In genomic region chrX:136909119-136909705, GRCh38 we compare ENCODE assay signal across 8 cellular contexts. TPM values are rescaled to one million over a fixed set of nuclear protein-coding genes. Genes with fewer than 3 reads are reported as not detected.
DNase-seq lines count a peak whose midpoint lies in the region; ATAC-seq and TF ChIP-seq lines count a peak whose summit lies in the region.

No MANE protein-coding gene starts in this region.

- TF ChIP-seq CTCF in WERI-Rb-1 (IDR thresholded peaks at IDR 0.05; ENCODE audit: low read depth, low read length): no peak
- no peak for TF ChIP-seq CTCF in breast epithelium (IDR thresholded peaks at IDR 0.05)
- no peak for TF ChIP-seq CTCF in spleen (IDR thresholded peaks at IDR 0.05 in 8 of 11, conservative IDR thresholded peaks at IDR 0.05 in 3 of 11)

- peaks cover 2% of the 10 kb centered on the region for H3K9me3 ChIP-seq in WERI-Rb-1 (ENCODE audit: severe bottlenecking)
- H3K9me3 ChIP-seq in breast epithelium: no peaks in the 10 kb centered on the region
- H3K9me3 ChIP-seq in spleen: peaks cover 0 to 2% (median 0%) of the 10 kb centered on the region in 8 donors

- H3K4me3 ChIP-seq in WERI-Rb-1 (ENCODE audit: low read depth, low read length): peak overlapping the region; percentile 67
- peak overlapping the region; percentile 55 to 71 (median 64) for H3K4me3 ChIP-seq in breast epithelium
- H3K4me3 ChIP-seq in spleen: peak overlapping the region; percentile 57 to 84 (median 72)

- WGBS in spleen, 5 donors: 0 to 39% (median 0%) methylated on average over 10 to 47 of the region's 47 CpGs

- H3K4me1 Mint-ChIP-seq in immature natural killer cell: peaks cover 21 to 25% of the 10 kb centered on the region in 2 donors

- H3K27ac Mint-ChIP-seq in immature natural killer cell: peak overlapping the region; percentile 72 to 97 (median 90)

- no peaks in the 10 kb centered on the region for H3K27me3 ChIP-seq in WERI-Rb-1 (ENCODE audit: insufficient read depth, low read depth, severe bottlenecking)
- H3K27me3 ChIP-seq in breast epithelium: no peaks in the 10 kb centered on the region
- no peaks in the 10 kb centered on the region for H3K27me3 ChIP-seq in spleen (replicated peaks in 1 of 7)

- intact Hi-C loops in breast epithelium (cut with DNase I; ENCODE audit: low total_unique reads): no loop called here
- intact Hi-C loops in spleen (cut with DNase I; ENCODE audit: low total_unique reads): no loop called here

- H3K4me1 ChIP-seq in breast epithelium (no peaks in the 10 kb centered on the region), spleen (peaks cover 0 to 16% (median 5%) of the 10 kb centered on the region in 6 donors)

- H3K36me3 Mint-ChIP-seq in immature natural killer cell: no peaks in the 10 kb centered on the region

- peaks cover 1 to 9% (median 4%) of the 10 kb centered on the region in 3 donors for H3K27me3 Mint-ChIP-seq in immature natural killer cell (ENCODE audit: low read depth in 3 of 3)

- ATAC-seq in HG03066 (IDR thresholded peaks at IDR 0.05; ENCODE audit: low read depth, unreplicated experiment): peak; percentile 55

- peak overlapping the region; percentile 72 for H3K27ac ChIP-seq in WERI-Rb-1
- peak overlapping the region; percentile 85 to 87 for H3K27ac ChIP-seq in breast epithelium
- H3K27ac ChIP-seq in spleen: peak overlapping the region in 7 of 8 donors; percentile 76 to 86 (median 83)

- H3K9me3 Mint-ChIP-seq in immature natural killer cell: no peaks in the 10 kb centered on the region

- TF ChIP-seq POLR2A in GM18526 (IDR thresholded peaks at IDR 0.05; ENCODE audit: extremely low read depth, insufficient read length): peak; percentile 18
- TF ChIP-seq POLR2A in breast epithelium (IDR thresholded peaks at IDR 0.05): no peak
- TF ChIP-seq POLR2A in spleen (IDR thresholded peaks at IDR 0.05): no peak

- peak overlapping the region; percentile 88 to 99 (median 97) for H3K4me3 Mint-ChIP-seq in immature natural killer cell

- H3K36me3 ChIP-seq in WERI-Rb-1: no peaks in the 10 kb centered on the region
- no peaks in the 10 kb centered on the region for H3K36me3 ChIP-seq in breast epithelium
- H3K36me3 ChIP-seq in spleen: no peaks in the 10 kb centered on the region

- peak; percentile 53 for DNase-seq in A172 (ENCODE audit: low spot score)
- peak; percentile 71 for DNase-seq in NCI-H2171 treated with DMSO at 0.1 percent for 48 hours (lab: John Stamatoyannopoulos, UW)
- DNase-seq in WERI-Rb-1: peak; percentile 74
- peak; percentile 69 for DNase-seq in breast epithelium (ENCODE audit: low spot score in 2 of 2)
- DNase-seq in immature natural killer cell: peak; percentile 70 to 74 (median 73)
- DNase-seq in spleen: peak; percentile 91

RNA-seq across cellular contexts. Expression of gene RBMX, which starts 28.7 kb away (rescaled TPM):
- total RNA-seq in A172 (2014; rRNA removed; shearing (Covaris generic)): 388 and 528 TPM in 2 replicates
- total RNA-seq in breast epithelium (100 to 1,000 TPM; 255 to 331 (median 264) TPM), spleen (100 to 1,000 TPM; 132 to 286 (median 185) TPM)
- polyA plus RNA-seq in immature natural killer cell (100 to 1,000 TPM; 119 to 162 (median 142) TPM), spleen (100 to 1,000 TPM; 111 to 122 (median 114) TPM)

Comparison
In these comparisons a context has a peak if more than half of its experiments do, and no peak if none do; other contexts are left out.
1. Peak in every context shown above with its lines: DNase-seq, ATAC-seq, H3K4me3 ChIP-seq and H3K27ac ChIP-seq.